16 cellular contexts compared by ENCODE assay signal in genomic region chr10:104293021-104293420, GRCh38. TPM values are rescaled to one million over a fixed set of nuclear protein-coding genes. Genes with fewer than 3 reads are reported as not detected.
A peak's percentile ranks its signal among the peaks of the same experiment; 100 is the strongest.
DNase-seq lines count a peak whose midpoint lies in the region; ATAC-seq and TF ChIP-seq lines count a peak whose summit lies in the region.
"Had no signal": no experiment of that assay in that cellular context is flagged by ENCODE, and none has a peak within 500 bp of the region (broad histone marks: within the 10 kb centered on the region; RNA-seq: fewer than 3 reads in every experiment).

No MANE protein-coding gene starts in this region.

- H3K4me3 ChIP-seq in GM23248 (no peak overlapping the region), GM23338 (no peak overlapping the region)
- H3K4me3 ChIP-seq in CD8-positive, alpha-beta T cell (ENCODE audit: low read depth, low read length) = no peak overlapping the region
- H3K4me3 ChIP-seq: esophagus squamous epithelium, psoas muscle, vagina had no signal

- H3K27ac Mint-ChIP-seq in activated T-helper 17 cell treated with anti-CD3 and anti-CD28 coated beads, Interleukin-2, amount 50 U/mL, for 72 hours = peak overlapping the region; percentile 1
- no peak overlapping the region for H3K27ac Mint-ChIP-seq in GM23338
- no peak overlapping the region for H3K27ac Mint-ChIP-seq in CD8-positive, alpha-beta T cell
- H3K27ac Mint-ChIP-seq: T-helper 1 cell treated with Interleukin-12 subunit alpha and Interleukin-12 subunit beta and Interleukin-4 antibody, amounts not matched to agents 30 μg/mL and 1 μg/mL, for 36 hours had no signal

- H3K27ac ChIP-seq in GM23248 (peak overlapping the region; percentile 64), GM23338 (ENCODE audit: low read depth) (no peak overlapping the region)
- no peak overlapping the region for H3K27ac ChIP-seq in CD8-positive, alpha-beta T cell (ENCODE audit: low read depth, low read length)
- H3K27ac ChIP-seq: psoas muscle, vagina had no signal

- peak overlapping the region; percentile 1 for H3K4me3 Mint-ChIP-seq in activated T-helper 17 cell treated with anti-CD3 and anti-CD28 coated beads, Interleukin-2, amount 50 U/mL, for 72 hours
- H3K4me3 Mint-ChIP-seq in GM23338 = no peak overlapping the region
- no peak overlapping the region for H3K4me3 Mint-ChIP-seq in CD8-positive, alpha-beta T cell
- H3K4me3 Mint-ChIP-seq: central memory CD8-positive, alpha-beta T cell; T-helper 1 cell treated with Interleukin-12 subunit alpha and Interleukin-12 subunit beta and Interleukin-4 antibody, amounts not matched to agents 30 μg/mL and 1 μg/mL, for 36 hours had no signal

- H3K27me3 ChIP-seq in GM23248 (replicated peaks; ENCODE audit: insufficient read depth) = no peaks in the 10 kb centered on the region
- H3K27me3 ChIP-seq in GM23338 (ENCODE audit: insufficient read depth) = no peaks in the 10 kb centered on the region
- no peaks in the 10 kb centered on the region for H3K27me3 ChIP-seq in CD8-positive, alpha-beta T cell (ENCODE audit: insufficient read depth, low read length)
- H3K27me3 ChIP-seq: esophagus squamous epithelium, vagina had no signal

- H3K79me2 ChIP-seq in GM23248 (ENCODE audit: insufficient read depth) (no peaks in the 10 kb centered on the region), GM23338 (replicated peaks; ENCODE audit: insufficient read depth) (no peaks in the 10 kb centered on the region)

- peaks cover 14% of the 10 kb centered on the region for H3K4me1 Mint-ChIP-seq in activated T-helper 17 cell treated with anti-CD3 and anti-CD28 coated beads, Interleukin-2, amount 50 U/mL, for 72 hours
- H3K4me1 Mint-ChIP-seq in GM23338 = peaks cover 20% of the 10 kb centered on the region
- peaks cover 9% of the 10 kb centered on the region for H3K4me1 Mint-ChIP-seq in CD8-positive, alpha-beta T cell (ENCODE audit: low read depth)

- TF ChIP-seq CTCF in GM23338 (conservative IDR thresholded peaks at IDR 0.05; ENCODE audit: low read depth in 2 of 2) = no peak
- TF ChIP-seq CTCF in CD8-positive, alpha-beta T cell (IDR thresholded peaks at IDR 0.05) = no peak

- no peaks in the 10 kb centered on the region for H3K9me3 Mint-ChIP-seq in activated T-helper 17 cell treated with anti-CD3 and anti-CD28 coated beads, Interleukin-2, amount 50 U/mL, for 72 hours
- H3K9me3 Mint-ChIP-seq in GM23338 = no peaks in the 10 kb centered on the region
- H3K9me3 Mint-ChIP-seq in CD8-positive, alpha-beta T cell = no peaks in the 10 kb centered on the region
- H3K9me3 Mint-ChIP-seq: central memory CD8-positive, alpha-beta T cell; T-helper 1 cell treated with Interleukin-12 subunit alpha and Interleukin-12 subunit beta and Interleukin-4 antibody, amounts not matched to agents 30 μg/mL and 1 μg/mL, for 36 hours had no signal

- H3K9ac ChIP-seq in GM23248 = peak overlapping the region; percentile 48

- no peaks in the 10 kb centered on the region for H4K20me1 ChIP-seq in GM23248 (ENCODE audit: insufficient read depth)
- no peaks in the 10 kb centered on the region for H4K20me1 ChIP-seq in GM23338 (replicated peaks; ENCODE audit: insufficient read depth)

- peaks cover 17% of the 10 kb centered on the region for H3F3A ChIP-seq in GM23248 (ENCODE audit: insufficient read depth)
- 0 out of 2 replicates have a peak, but pooled peaks cover 4% of the 10 kb centered on the region for H3F3A ChIP-seq in GM23338 (replicated peaks; ENCODE audit: low read depth)

- intact Hi-C loops in CD8-positive, alpha-beta T cell (cut with DNase I, micrococcal nuclease) = no loop called here

- H3K4me2 ChIP-seq in GM23248 (ENCODE audit: unreplicated experiment) (peak overlapping the region; percentile 40), GM23338 (no peak overlapping the region)

- 25 to 28% methylated on average over 2 of the region's 2 CpGs for WGBS in GM23248 (ENCODE audit: low coverage in 1 of 2, low lambda C conversion rate in 2 of 2, missing lambda C conversion rate in 2 of 2), 2 experiments

- H2AFZ ChIP-seq in GM23248 = peak overlapping the region; percentile 33; the same call in 1 of the 2 replicates
- no peak overlapping the region for H2AFZ ChIP-seq in GM23338

- in situ Hi-C loops in GM23248 (cut with MboI) = loop anchor here (10.0 kb wide), 1 partner anchor 52 kb away; no protein-coding TSS in a partner anchor

- DNase-seq in A172 (ENCODE audit: low spot score) (peak; percentile 76), GM23248 (peak; percentile 76), glomerular visceral epithelial cell (ENCODE audit: extremely low spot score) (peak; percentile 25), GM23338 (ENCODE audit: low spot score) (no peak), NCI-H1930 (lab: John Stamatoyannopoulos, UW) (no peak), NCI-H1694 treated with DMSO at 0.1 percent for 48 hours (lab: John Stamatoyannopoulos, UW) (no peak)
- DNase-seq in CD8-positive, alpha-beta T cell = no peak
- DNase-seq: activated CD4-positive, alpha-beta T cell treated with anti-CD3 and anti-CD28 coated beads, Interleukin-2, amount 50 U/mL, for 1 hour; esophagus squamous epithelium; psoas muscle; stimulated activated CD4-positive, alpha-beta T cell treated with anti-CD3 and anti-CD28 coated beads, Interleukin-4, amount 100 ng/mL, for 24 hours; stimulated activated naive CD8-positive, alpha-beta T cell treated with anti-CD3 and anti-CD28 coated beads, Interleukin-15, Interleukin-2, amounts not matched to agents 100 U/mL and 50 U/mL, for 24 hours had no signal

- H3K36me3 ChIP-seq in GM23248 (ENCODE audit: low read depth) (no peaks in the 10 kb centered on the region), GM23338 (ENCODE audit: insufficient read depth) (no peaks in the 10 kb centered on the region)
- H3K36me3 ChIP-seq in CD8-positive, alpha-beta T cell (ENCODE audit: insufficient read depth, low read length) = no peaks in the 10 kb centered on the region
- H3K36me3 ChIP-seq: esophagus squamous epithelium, vagina had no signal

- POLR2A ChIA-PET in CD8-positive, alpha-beta T cell (lab: Charles Lee) = interaction anchor here (1.0 to 2.7 kb wide), 3 partner anchors 11 to 53 kb away, joined by 3 to 7 read pairs (median 5); partner anchors contain the start of gene ITPRIP

- CTCF ChIA-PET in CD8-positive, alpha-beta T cell (lab: Charles Lee) = interaction anchor here (1.1 to 17.3 kb wide), 9 partner anchors 8 to 57 kb away, joined by 3 to 496 read pairs (median 25); partner anchors contain the start of genes CFAP58 and ITPRIP

- peak; percentile 61 for ATAC-seq in activated T-helper 17 cell treated with anti-CD3 and anti-CD28 coated beads, Interleukin-2, amount 50 U/mL, for 72 hours (replicated peaks)
- ATAC-seq in GM23338 = no peak
- ATAC-seq in CD8-positive, alpha-beta T cell = no peak
- ATAC-seq: psoas muscle; stimulated activated naive CD8-positive, alpha-beta T cell treated with anti-CD3 and anti-CD28 coated beads, Interleukin-15, Interleukin-2, amounts not matched to agents 100 U/mL and 50 U/mL, for 24 hours had no signal

- H3K36me3 Mint-ChIP-seq in activated T-helper 17 cell treated with anti-CD3 and anti-CD28 coated beads, Interleukin-2, amount 50 U/mL, for 72 hours (ENCODE audit: low read depth) = no peaks in the 10 kb centered on the region
- H3K36me3 Mint-ChIP-seq in GM23338 (ENCODE audit: low read depth) = no peaks in the 10 kb centered on the region
- no peaks in the 10 kb centered on the region for H3K36me3 Mint-ChIP-seq in CD8-positive, alpha-beta T cell

- H3K9me2 ChIP-seq in GM23248 (ENCODE audit: insufficient read depth) (no peaks in the 10 kb centered on the region), GM23338 (ENCODE audit: insufficient read depth) (no peaks in the 10 kb centered on the region)

- H3K4me1 ChIP-seq in GM23248 (ENCODE audit: insufficient read depth) (peaks cover 18% of the 10 kb centered on the region), GM23338 (ENCODE audit: insufficient read depth) (peaks cover 9% of the 10 kb centered on the region)
- H3K4me1 ChIP-seq in CD8-positive, alpha-beta T cell (ENCODE audit: insufficient read depth, low read length) = peaks cover 3% of the 10 kb centered on the region
- H3K4me1 ChIP-seq: psoas muscle had no signal

- H3K27me3 Mint-ChIP-seq in activated T-helper 17 cell treated with anti-CD3 and anti-CD28 coated beads, Interleukin-2, amount 50 U/mL, for 72 hours = peaks cover 17% of the 10 kb centered on the region
- H3K27me3 Mint-ChIP-seq in GM23338 (ENCODE audit: insufficient read depth, low read depth, poor library complexity) = peaks cover 6% of the 10 kb centered on the region
- peaks cover 16% of the 10 kb centered on the region for H3K27me3 Mint-ChIP-seq in CD8-positive, alpha-beta T cell (ENCODE audit: low read depth)

- no peaks in the 10 kb centered on the region for H3K9me3 ChIP-seq in GM23248 (ENCODE audit: low read depth)
- no peaks in the 10 kb centered on the region for H3K9me3 ChIP-seq in CD8-positive, alpha-beta T cell (ENCODE audit: low read length)
- H3K9me3 ChIP-seq: esophagus squamous epithelium, psoas muscle, vagina had no signal

RNA-seq across cellular contexts. Expression of gene GSTO2, which starts 24.0 kb away (rescaled TPM):
- total RNA-seq in A172 (2014; rRNA removed; shearing (Covaris generic)) = 0.38 and 5.2 TPM in 2 replicates
- total RNA-seq in GM23248 (2014; rRNA removed; shearing (Covaris generic)) = 1.1 and 8.7 TPM in 2 replicates
- polyA plus RNA-seq in GM23248 (2016; fragmentation: Nextera tagmentation; extraction: Ambion mirVana) = 2.2 TPM in 2 replicates
- total RNA-seq in activated T-helper 17 cell treated with anti-CD3 and anti-CD28 coated beads, Interleukin-2, amount 50 U/mL, for 72 hours = 1 to 10 TPM in 1 of 2 donors, under 1 TPM in 1; 0.28 to 1.4 TPM
- total RNA-seq in GM23338 (2014; rRNA removed; shearing (Covaris generic)) = 30.7 and 39.3 TPM in 2 replicates
- polyA plus RNA-seq in GM23338 (2016; fragmentation: Nextera tagmentation; extraction: Ambion mirVana) = 49.8 and 51.3 TPM in 2 replicates
- under 1 TPM; 0.49 to 0.75 TPM for total RNA-seq in CD8-positive, alpha-beta T cell

RNA-seq across cellular contexts. Expression of gene GSTO1, which starts 38.3 kb away (rescaled TPM):
- total RNA-seq in A172 (2014; rRNA removed; shearing (Covaris generic)) = 271 and 296 TPM in 2 replicates
- 143 and 236 TPM in 2 replicates for total RNA-seq in GM23248 (2014; rRNA removed; shearing (Covaris generic))
- polyA plus RNA-seq in GM23248 (2016; fragmentation: Nextera tagmentation; extraction: Ambion mirVana) = 375 and 387 TPM in 2 replicates
- 100 to 1,000 TPM; 226 to 258 TPM for total RNA-seq in activated T-helper 17 cell treated with anti-CD3 and anti-CD28 coated beads, Interleukin-2, amount 50 U/mL, for 72 hours
- 52.5 and 75.3 TPM in 2 replicates for total RNA-seq in GM23338 (2014; rRNA removed; shearing (Covaris generic))
- polyA plus RNA-seq in GM23338 (2016; fragmentation: Nextera tagmentation; extraction: Ambion mirVana) = 182 and 204 TPM in 2 replicates
- 10 to 100 TPM in 1 of 2 experiments, 1 to 10 TPM in 1; 9.8 to 11.8 TPM for total RNA-seq in CD8-positive, alpha-beta T cell

RNA-seq across cellular contexts. Expression of gene ITPRIP, which starts 45.2 kb away (rescaled TPM):
- total RNA-seq in A172 (2014; rRNA removed; shearing (Covaris generic)) = 4.8 and 6.2 TPM in 2 replicates
- total RNA-seq in GM23248 (2014; rRNA removed; shearing (Covaris generic)) = 9.6 and 11.3 TPM in 2 replicates
- polyA plus RNA-seq in GM23248 (2016; fragmentation: Nextera tagmentation; extraction: Ambion mirVana) = 24.7 and 27.2 TPM in 2 replicates
- 10 to 100 TPM; 10.1 to 19.1 TPM for total RNA-seq in activated T-helper 17 cell treated with anti-CD3 and anti-CD28 coated beads, Interleukin-2, amount 50 U/mL, for 72 hours
- 15.2 and 15.9 TPM in 2 replicates for total RNA-seq in GM23338 (2014; rRNA removed; shearing (Covaris generic))
- 6.4 and 6.9 TPM in 2 replicates for polyA plus RNA-seq in GM23338 (2016; fragmentation: Nextera tagmentation; extraction: Ambion mirVana)
- 100 to 1,000 TPM; 212 to 214 TPM for total RNA-seq in CD8-positive, alpha-beta T cell

Comparison
In these comparisons a context has a peak if more than half of its experiments do, and no peak if none do; other contexts are left out.
1. DNase-seq: peak in A172 (single experiment), GM23248 (single experiment) and glomerular visceral epithelial cell (single experiment); none in GM23338 (single experiment), CD8-positive, alpha-beta T cell (0 of 7), NCI-H1930 (0 of 2) and NCI-H1694 treated with DMSO at 0.1 percent for 48 hours (single experiment).
2. RNA of gene ITPRIP, which starts 45.2 kb away (total RNA-seq): 212 to 214 TPM in CD8-positive, alpha-beta T cell; 10.1 to 19.1 TPM in activated T-helper 17 cell treated with anti-CD3 and anti-CD28 coated beads, Interleukin-2, amount 50 U/mL, for 72 hours, 15.2 to 15.9 TPM in GM23338, 9.6 to 11.3 TPM in GM23248 and 4.8 to 6.2 TPM in A172; every median in the first group is over 10 times any median in the second.